15 cellular contexts compared by ENCODE assay signal in genomic region chr3:137948400-137949072, GRCh38.
"Had no signal": no experiment of that assay in that cellular context is flagged by ENCODE, and none has a peak within 500 bp of the region (broad histone marks: within the 10 kb centered on the region; RNA-seq: fewer than 3 reads in every experiment).

No MANE protein-coding gene starts in this region.

- H3K27me3 ChIP-seq: colonic mucosa, heart left ventricle, ovary, uterus had no signal

- H3K27ac ChIP-seq: colonic mucosa, heart left ventricle, ovary, uterus had no signal

- H3K9me3 ChIP-seq: colonic mucosa, mucosa of descending colon, ovary, uterus had no signal

- H3K36me3 ChIP-seq: colonic mucosa, heart left ventricle, ovary, uterus had no signal

- FAIRE-seq: frontal cortex, islet of Langerhans had no signal

- H3K4me3 ChIP-seq: colonic mucosa, heart left ventricle, mucosa of descending colon, ovary, smooth muscle cell, uterus had no signal

- DNase-seq: colonic mucosa; dermis blood vessel endothelial cell; heart left ventricle; hippocampal formation; kidney glomerular epithelial cell; mammary epithelial cell; mucosa of descending colon; naive thymus-derived CD8-positive, alpha-beta T cell; ovary; stimulated activated CD4-positive, alpha-beta T cell treated with anti-CD3 and anti-CD28 coated beads, Interleukin-2, amount 100 ng/mL, for 48 hours; stimulated activated naive CD4-positive, alpha-beta T cell treated with Interleukin-2 at 50 U/mL for 16 hours; uterus had no signal

- H3K4me1 ChIP-seq: colonic mucosa, heart left ventricle, uterus had no signal

- H3K4me2 ChIP-seq: smooth muscle cell had no signal
